ENCODE assay signal across 7 cellular contexts in the genomic region with DNA sequence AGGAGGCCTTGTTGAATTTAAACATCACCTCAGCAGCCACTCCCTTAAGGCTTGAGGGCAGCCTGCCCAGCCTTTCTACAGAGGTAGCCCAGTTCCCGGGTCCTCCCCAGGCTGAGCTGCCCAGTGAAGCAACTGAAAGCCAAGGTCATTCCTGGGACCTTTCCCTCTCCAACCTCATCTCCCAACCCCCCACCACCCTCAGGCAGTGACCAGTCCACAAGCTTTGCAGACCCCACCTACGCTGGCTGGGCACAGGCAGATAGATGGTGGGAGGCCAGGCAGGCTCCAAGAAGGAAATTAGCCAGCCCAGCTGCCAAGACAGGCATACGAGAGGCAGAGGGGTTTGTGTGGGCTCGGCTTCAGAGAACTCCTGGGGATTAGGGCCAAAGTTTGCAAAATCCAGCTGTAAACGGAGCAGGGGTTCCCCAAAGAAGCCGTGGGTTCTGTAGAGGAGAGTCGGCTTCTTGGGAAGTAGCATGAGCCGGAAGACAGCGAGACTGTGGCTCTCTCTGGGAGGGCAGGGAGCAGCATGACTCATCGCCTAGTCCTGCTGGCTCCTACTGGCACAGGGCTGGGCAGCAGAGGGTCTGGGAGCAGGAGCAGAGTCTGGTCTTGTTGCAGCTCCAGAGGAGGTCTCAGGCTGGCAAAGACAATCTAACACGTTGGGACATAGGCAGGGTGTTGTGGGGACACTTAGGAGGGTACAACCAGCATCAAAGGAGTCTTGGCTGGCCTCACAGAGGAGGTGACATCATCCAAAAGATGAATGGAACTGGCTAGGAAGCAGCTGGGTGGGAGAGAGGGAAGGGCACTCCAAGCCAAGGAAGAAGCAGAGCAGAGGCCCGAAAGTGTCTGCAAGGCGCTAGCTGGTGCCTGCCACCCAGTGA. TPM values are rescaled to one million over a fixed set of nuclear protein-coding genes. Genes with fewer than 3 reads are reported as not detected.
A peak's percentile ranks its signal among the peaks of the same experiment; 100 is the strongest.
DNase-seq lines count a peak whose midpoint lies in the region; ATAC-seq and TF ChIP-seq lines count a peak whose summit lies in the region.

No MANE protein-coding gene starts in this region.

- DNase-seq in H4 (ENCODE audit: low spot score): peak; percentile 94
- DNase-seq in PC-9: peak; percentile 77 to 84
- peak; percentile 93 for DNase-seq in dermis blood vessel endothelial cell
- peak; percentile 77 for DNase-seq in lower lobe of right lung
- DNase-seq in suprapubic skin (ENCODE audit: low spot score in 2 of 2): no peak
- DNase-seq in glutamatergic neuron: no peak
- DNase-seq in NCI-H1105 treated with DMSO at 0.1 percent for 48 hours (lab: John Stamatoyannopoulos, UW): no peak

- peak; percentile 64 to 67 for ATAC-seq in lower lobe of right lung

- H3K4me2 ChIP-seq in PC-9: peak overlapping the region; percentile 95

- TF ChIP-seq EP300 in suprapubic skin (IDR thresholded peaks at IDR 0.05): no peak

- H3K9me3 ChIP-seq in PC-9 (ENCODE audit: insufficient read depth, low read depth) (no peaks in the 10 kb centered on the region), lower lobe of right lung (no peaks in the 10 kb centered on the region), suprapubic skin (no peaks in the 10 kb centered on the region)

- H3K27ac ChIP-seq in PC-9 (peak overlapping the region; percentile 66), lower lobe of right lung (peak overlapping the region; percentile 96), suprapubic skin (peak overlapping the region; percentile 86)

- H3K4me3 Mint-ChIP-seq in glutamatergic neuron (ENCODE audit: unreplicated experiment): no peak overlapping the region

- peaks cover 9% of the 10 kb centered on the region for H3K27me3 Mint-ChIP-seq in glutamatergic neuron (ENCODE audit: unreplicated experiment)

- no peaks in the 10 kb centered on the region for H3K36me3 Mint-ChIP-seq in glutamatergic neuron (ENCODE audit: unreplicated experiment)

- TF ChIP-seq CTCF in PC-9 (conservative IDR thresholded peaks at IDR 0.05) (no peak), lower lobe of right lung (IDR thresholded peaks at IDR 0.05) (no peak), suprapubic skin (IDR thresholded peaks at IDR 0.05) (no peak), glutamatergic neuron (IDR thresholded peaks at IDR 0.05; ENCODE audit: partially characterized antibody, unreplicated experiment) (no peak)

- peaks cover 33% of the 10 kb centered on the region for H3F3A ChIP-seq in PC-9 (ENCODE audit: insufficient read depth, low read depth)

- H3K27me3 ChIP-seq in PC-9 (ENCODE audit: insufficient read depth, low read depth) (no peaks in the 10 kb centered on the region), lower lobe of right lung (ENCODE audit: low read depth) (no peaks in the 10 kb centered on the region), suprapubic skin (no peaks in the 10 kb centered on the region)

- intact Hi-C loops in PC-9 (cut with micrococcal nuclease; ENCODE audit: unreplicated experiment): loop anchor here (1.0 to 10.0 kb wide), 5 partner anchors 16 to 663 kb away; partner anchors contain the start of genes C1orf122, MTF1 and YRDC
- intact Hi-C loops in lower lobe of right lung (cut with DNase I): no loop called here

- no peaks in the 10 kb centered on the region; the same call in 1 of the 2 replicates for H4K20me1 ChIP-seq in PC-9 (ENCODE audit: insufficient read depth)

- POLR2A ChIA-PET in PC-9 (lab: Charles Lee; ENCODE audit: unreplicated experiment): interaction anchor here (0.5 to 1.2 kb wide), 9 partner anchors 13 to 1121 kb away, joined by 3 to 13 read pairs (median 4); no protein-coding TSS in a partner anchor

- CTCF ChIA-PET in PC-9 (lab: Charles Lee): interaction anchor here (1.1 to 1.8 kb wide), 3 partner anchors 13 to 43 kb away, joined by 4 to 8 read pairs (median 4); partner anchors contain the start of gene MEAF6

- H3K27ac Mint-ChIP-seq in glutamatergic neuron (ENCODE audit: unreplicated experiment): no peak overlapping the region

- H3K79me2 ChIP-seq in PC-9 (ENCODE audit: low read depth): peaks cover 46% of the 10 kb centered on the region

- no peak for TF ChIP-seq POLR2A in suprapubic skin (IDR thresholded peaks at IDR 0.05)

- no peak overlapping the region for H2AFZ ChIP-seq in PC-9

- peaks cover 7% of the 10 kb centered on the region for H3K4me1 Mint-ChIP-seq in glutamatergic neuron (ENCODE audit: low read depth, unreplicated experiment)

- WGBS in suprapubic skin: 5% methylated on average over 9 of the region's 13 CpGs

- H3K9me2 ChIP-seq in PC-9 (ENCODE audit: insufficient read depth): no peaks in the 10 kb centered on the region

- peak overlapping the region; percentile 39; the same call in 1 of the 2 replicates for H3K4me3 ChIP-seq in PC-9
- peak overlapping the region; percentile 32 for H3K4me3 ChIP-seq in lower lobe of right lung
- H3K4me3 ChIP-seq in suprapubic skin: peak overlapping the region; percentile 34

- H3K36me3 ChIP-seq in PC-9 (ENCODE audit: low read depth) (0 out of 2 replicates have a peak, but pooled peaks cover 8% of the 10 kb centered on the region), lower lobe of right lung (peaks cover 2% of the 10 kb centered on the region), suprapubic skin (no peaks in the 10 kb centered on the region)

- H3K4me1 ChIP-seq in PC-9 (replicated peaks; ENCODE audit: insufficient read depth): peaks cover 34% of the 10 kb centered on the region
- H3K4me1 ChIP-seq in lower lobe of right lung: peaks cover 49% of the 10 kb centered on the region
- peaks cover 51% of the 10 kb centered on the region for H3K4me1 ChIP-seq in suprapubic skin

- peaks cover 2% of the 10 kb centered on the region for H3K9me3 Mint-ChIP-seq in glutamatergic neuron (ENCODE audit: unreplicated experiment)

- BruUV-seq in PC-9 (replicated peaks; lab: Mats Ljungman, UMichigan): TSS peak; percentile 42

RNA-seq across cellular contexts. Expression of gene ZC3H12A, which starts 2.8 kb away (rescaled TPM):
- total RNA-seq in H4 (2014; rRNA removed; shearing (Covaris generic)): 2.9 TPM in 2 replicates
- total RNA-seq in PC-9 (2021): 18.7 and 18.9 TPM in 2 replicates
- total RNA-seq in dermis blood vessel endothelial cell: 3.3 and 5.4 TPM in 2 replicates
- total RNA-seq in lower lobe of right lung: 12.8 TPM
- 100 to 1,000 TPM in 1 of 4 donors, 10 to 100 TPM in 3; 47.7 to 107 (median 56.1) TPM for total RNA-seq in suprapubic skin
- 1.3 TPM for total RNA-seq in glutamatergic neuron (ENCODE audit: unreplicated experiment)

RNA-seq across cellular contexts. Expression of gene MEAF6, which starts 43.0 kb away (rescaled TPM):
- 113 and 172 TPM in 2 replicates for total RNA-seq in H4 (2014; rRNA removed; shearing (Covaris generic))
- total RNA-seq in PC-9 (2021) (72.3 and 88.7 TPM in 2 replicates), dermis blood vessel endothelial cell (49.7 and 82.9 TPM in 2 replicates), lower lobe of right lung (59.5 TPM), suprapubic skin (100 to 1,000 TPM in 1 of 4 donors, 10 to 100 TPM in 3; 63.6 to 105 (median 68.7) TPM), glutamatergic neuron (ENCODE audit: unreplicated experiment) (61.5 TPM)

Comparison
In these comparisons a context has a peak if more than half of its experiments do, and no peak if none do; other contexts are left out.
1. DNase-seq: peak in H4 (single experiment), PC-9 (2 of 2), dermis blood vessel endothelial cell (single experiment) and lower lobe of right lung (single experiment); none in suprapubic skin (0 of 2), glutamatergic neuron (single experiment) and NCI-H1105 treated with DMSO at 0.1 percent for 48 hours (single experiment).
2. Peak in every context shown above with its lines, with median percentiles within 50 percentile points of each other: H3K27ac ChIP-seq and H3K4me3 ChIP-seq.